In the genomic region with DNA sequence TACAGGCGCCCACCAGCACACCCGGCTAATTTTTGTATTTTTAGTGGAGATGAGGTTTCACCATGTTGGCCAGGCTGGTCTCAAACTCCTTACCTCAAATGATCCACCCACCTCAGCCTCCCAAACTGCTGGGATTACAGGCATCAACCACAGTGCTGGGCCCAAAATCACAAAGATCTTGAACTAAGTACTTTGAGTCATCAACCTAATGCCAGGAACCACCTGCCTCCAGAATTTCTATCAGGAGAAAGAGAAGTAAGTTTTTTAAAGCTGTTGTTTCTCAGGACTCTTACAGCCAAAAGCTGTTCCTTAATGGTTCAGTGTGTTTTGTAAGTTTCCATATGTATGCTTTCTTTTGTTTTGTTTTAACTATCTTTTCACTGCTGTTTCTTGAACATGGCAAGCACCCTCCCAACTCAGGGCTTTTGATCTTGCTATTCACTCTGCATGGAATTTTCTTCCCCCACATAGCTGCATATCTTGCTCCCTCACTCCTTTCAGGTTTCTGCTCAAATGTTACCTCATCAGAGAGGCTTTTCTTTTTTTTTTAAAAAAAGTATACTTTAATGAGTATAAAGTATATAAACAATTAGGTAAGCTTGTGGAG, we compare ENCODE assay signal across 18 cellular contexts.
"Had no signal": no experiment of that assay in that cellular context is flagged by ENCODE, and none has a peak within 500 bp of the region (broad histone marks: within the 10 kb centered on the region; RNA-seq: fewer than 3 reads in every experiment).

No MANE protein-coding gene starts in this region.

- DNase-seq: activated CD4-positive, alpha-beta T cell treated with anti-CD3 and anti-CD28 coated beads for 36 hours; activated CD4-positive, CD25-positive, alpha-beta regulatory T cell; activated CD8-positive, alpha-beta memory T cell treated with anti-CD3 and anti-CD28 coated beads, Interleukin-2, amount 10 ng/mL, durations not matched to agents 7 days and 5 days; activated CD8-positive, alpha-beta T cell treated with anti-CD3 and anti-CD28 coated beads, Interleukin-2, amount 10 ng/mL, durations not matched to agents 7 days and 5 days; activated naive CD8-positive, alpha-beta T cell treated with anti-CD3 and anti-CD28 coated beads, Interleukin-2, amount 50 U/mL, for 24 hours; activated T-cell treated with anti-CD3 and anti-CD28 coated beads, Interleukin-2, amount 50 U/mL, for 48 hours; central memory CD4-positive, alpha-beta T cell; esophagus squamous epithelium; foreskin melanocyte; natural killer cell; right cardiac atrium; spleen; stimulated activated naive CD4-positive, alpha-beta T cell treated with Interleukin-2 at 50 U/mL for 16 hours; testis; trophoblast cell; uterus had no signal

- ATAC-seq: activated CD4-positive, alpha-beta T cell treated with anti-CD3 and anti-CD28 coated beads for 36 hours; activated CD8-positive, alpha-beta memory T cell treated with anti-CD3 and anti-CD28 coated beads, Interleukin-2, amount 10 ng/mL, durations not matched to agents 7 days and 5 days; activated CD8-positive, alpha-beta T cell treated with anti-CD3 and anti-CD28 coated beads, Interleukin-2, amount 10 ng/mL, durations not matched to agents 7 days and 5 days; activated naive CD8-positive, alpha-beta T cell treated with anti-CD3 and anti-CD28 coated beads, Interleukin-2, amount 50 U/mL, for 24 hours; natural killer cell; right cardiac atrium had no signal

- H3K36me3 ChIP-seq: breast epithelium, esophagus squamous epithelium, neural progenitor cell, spleen, uterus had no signal

- H3K27ac ChIP-seq: breast epithelium, esophagus squamous epithelium, neural progenitor cell, spleen, testis, uterus had no signal

- H3K4me1 ChIP-seq: breast epithelium, esophagus squamous epithelium, neural progenitor cell, testis, uterus had no signal

- H3K9ac ChIP-seq: neural progenitor cell had no signal

- H3K9me3 ChIP-seq: breast epithelium, esophagus squamous epithelium, spleen, testis, uterus had no signal

- H3K4me3 ChIP-seq: breast epithelium, esophagus squamous epithelium, neural progenitor cell, spleen, testis, uterus had no signal

- H3K27me3 ChIP-seq: breast epithelium, esophagus squamous epithelium, neural progenitor cell, spleen, testis, uterus had no signal
